Comparison of ENCODE assay signal across 1 cellular context in the genomic region with DNA sequence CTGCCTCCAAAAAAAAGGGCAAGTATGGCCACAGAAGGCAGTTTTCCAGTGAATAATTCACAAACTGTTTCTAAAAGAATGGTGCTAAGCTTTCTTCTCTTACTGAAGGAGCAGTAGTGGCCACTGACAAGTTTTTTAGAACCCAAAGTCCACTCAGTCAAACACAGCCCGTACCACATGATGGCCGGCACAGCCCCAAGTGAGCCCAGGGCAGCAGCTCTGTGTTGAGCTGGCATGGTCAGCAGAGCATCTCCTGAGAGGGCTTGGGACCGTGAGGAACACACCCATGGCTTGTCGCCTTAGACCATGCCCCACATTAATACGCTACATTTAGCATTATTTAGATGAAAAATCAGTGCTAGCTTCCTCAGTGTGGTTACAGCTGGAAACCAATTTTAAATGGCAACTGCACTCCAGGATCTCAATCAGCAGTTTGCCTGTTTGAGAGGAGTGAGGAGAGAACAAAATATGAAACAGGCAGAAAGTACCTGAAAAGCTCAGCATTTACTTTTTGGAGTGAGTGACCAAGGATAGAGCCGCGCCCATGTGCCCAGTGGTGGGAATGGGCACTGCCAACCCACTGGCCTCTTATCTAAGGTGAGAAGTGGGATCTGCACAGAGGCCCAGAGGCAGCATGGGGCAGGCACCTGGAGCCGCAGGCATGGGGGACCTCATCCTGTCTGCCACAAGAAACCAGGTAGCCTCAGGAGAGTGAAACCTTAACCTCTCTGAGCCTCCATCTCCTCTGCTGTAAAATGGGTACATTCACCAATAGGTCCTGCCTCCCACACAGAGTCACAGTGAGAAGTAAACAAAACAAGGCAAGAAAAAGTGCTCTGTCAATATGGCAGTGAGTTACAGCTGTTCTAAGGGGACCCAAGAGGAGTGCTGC.
TF ChIP-seq lines count a peak whose summit lies in the region.

No MANE protein-coding gene starts in this region.

TF ChIP-seq in GM12878, 131 proteins besides CTCF, POLR2A, EP300 and RAD21 (continued from another document):
- TF ChIP-seq ATF3 (IDR thresholded peaks at IDR 0.05; ENCODE audit: borderline replicate concordance, extremely low read depth, low read depth, low read length) (no peak), POLR2AphosphoS5 (IDR thresholded peaks at IDR 0.05; ENCODE audit: low read length) (no peak), ETV6 (conservative IDR thresholded peaks at IDR 0.05 in 1 of 2, IDR thresholded peaks at IDR 0.05 in 1 of 2; ENCODE audit: borderline replicate concordance in 1 of 2, low read depth in 1 of 2) (no peak), POU2F2 (IDR thresholded peaks at IDR 0.05; ENCODE audit: borderline replicate concordance, low read depth, low read length) (no peak), HDAC6 (IDR thresholded peaks at IDR 0.05; ENCODE audit: unreplicated experiment) (no peak), MEF2A (IDR thresholded peaks at IDR 0.05; ENCODE audit: insufficient read depth, low read depth, low read length) (no peak), MXI1 (IDR thresholded peaks at IDR 0.05; ENCODE audit: low read depth, low read length) (no peak), SIN3A (IDR thresholded peaks at IDR 0.05; ENCODE audit: low read depth, low read length) (no peak), PRDM15 (CRISPR knock-in tag; IDR thresholded peaks at IDR 0.05) (no peak), JUND (IDR thresholded peaks at IDR 0.05; ENCODE audit: low read depth, low read length) (no peak), KLF5 (IDR thresholded peaks at IDR 0.05; ENCODE audit: partially characterized antibody) (no peak), FOS (IDR thresholded peaks at IDR 0.05; ENCODE audit: borderline replicate concordance, extremely low read depth, insufficient read length) (no peak), SIX5 (IDR thresholded peaks at IDR 0.05; ENCODE audit: low read depth, low read length, severe bottlenecking) (no peak), CUX1 (IDR thresholded peaks at IDR 0.05; ENCODE audit: insufficient replicate concordance, low read depth, low read length) (no peak), SMARCA5 (IDR thresholded peaks at IDR 0.05) (no peak)
- TF ChIP-seq, protein P1, sequence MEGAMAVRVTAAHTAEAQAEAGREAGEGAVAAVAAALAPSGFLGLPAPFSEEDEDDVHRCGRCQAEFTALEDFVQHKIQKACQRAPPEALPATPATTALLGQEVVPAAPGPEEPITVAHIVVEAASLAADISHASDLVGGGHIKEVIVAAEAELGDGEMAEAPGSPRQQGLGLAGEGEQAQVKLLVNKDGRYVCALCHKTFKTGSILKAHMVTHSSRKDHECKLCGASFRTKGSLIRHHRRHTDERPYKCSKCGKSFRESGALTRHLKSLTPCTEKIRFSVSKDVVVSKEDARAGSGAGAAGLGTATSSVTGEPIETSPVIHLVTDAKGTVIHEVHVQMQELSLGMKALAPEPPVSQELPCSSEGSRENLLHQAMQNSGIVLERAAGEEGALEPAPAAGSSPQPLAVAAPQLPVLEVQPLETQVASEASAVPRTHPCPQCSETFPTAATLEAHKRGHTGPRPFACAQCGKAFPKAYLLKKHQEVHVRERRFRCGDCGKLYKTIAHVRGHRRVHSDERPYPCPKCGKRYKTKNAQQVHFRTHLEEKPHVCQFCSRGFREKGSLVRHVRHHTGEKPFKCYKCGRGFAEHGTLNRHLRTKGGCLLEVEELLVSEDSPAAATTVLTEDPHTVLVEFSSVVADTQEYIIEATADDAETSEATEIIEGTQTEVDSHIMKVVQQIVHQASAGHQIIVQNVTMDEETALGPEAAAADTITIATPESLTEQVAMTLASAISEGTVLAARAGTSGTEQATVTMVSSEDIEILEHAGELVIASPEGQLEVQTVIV (IDR thresholded peaks at IDR 0.05; ENCODE audit: borderline replicate concordance, partially characterized antibody): no peak
- TF ChIP-seq, protein P2, sequence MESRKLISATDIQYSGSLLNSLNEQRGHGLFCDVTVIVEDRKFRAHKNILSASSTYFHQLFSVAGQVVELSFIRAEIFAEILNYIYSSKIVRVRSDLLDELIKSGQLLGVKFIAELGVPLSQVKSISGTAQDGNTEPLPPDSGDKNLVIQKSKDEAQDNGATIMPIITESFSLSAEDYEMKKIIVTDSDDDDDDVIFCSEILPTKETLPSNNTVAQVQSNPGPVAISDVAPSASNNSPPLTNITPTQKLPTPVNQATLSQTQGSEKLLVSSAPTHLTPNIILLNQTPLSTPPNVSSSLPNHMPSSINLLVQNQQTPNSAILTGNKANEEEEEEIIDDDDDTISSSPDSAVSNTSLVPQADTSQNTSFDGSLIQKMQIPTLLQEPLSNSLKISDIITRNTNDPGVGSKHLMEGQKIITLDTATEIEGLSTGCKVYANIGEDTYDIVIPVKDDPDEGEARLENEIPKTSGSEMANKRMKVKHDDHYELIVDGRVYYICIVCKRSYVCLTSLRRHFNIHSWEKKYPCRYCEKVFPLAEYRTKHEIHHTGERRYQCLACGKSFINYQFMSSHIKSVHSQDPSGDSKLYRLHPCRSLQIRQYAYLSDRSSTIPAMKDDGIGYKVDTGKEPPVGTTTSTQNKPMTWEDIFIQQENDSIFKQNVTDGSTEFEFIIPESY (IDR thresholded peaks at IDR 0.05): no peak
TF ChIP-seq in GM12878: peak in this region for 0.
